In genomic region chr20:6651016-6651415, GRCh38 we compare ENCODE assay signal across 12 cellular contexts.
DNase-seq lines count a peak whose midpoint lies in the region; TF ChIP-seq lines count a peak whose summit lies in the region.
"Had no signal": no experiment of that assay in that cellular context is flagged by ENCODE, and none has a peak within 500 bp of the region (broad histone marks: within the 10 kb centered on the region; RNA-seq: fewer than 3 reads in every experiment).

No MANE protein-coding gene starts in this region.

- TF ChIP-seq POLR2A in adrenal gland (IDR thresholded peaks at IDR 0.05), result no peak

- H3K9me3 ChIP-seq in adrenal gland (replicated peaks in 1 of 3), result no peaks in the 10 kb centered on the region

- 30 to 39% (median 36%) methylated on average over 5 of the region's 5 CpGs for WGBS in adrenal gland, 4 donors

- TF ChIP-seq CTCF in adrenal gland (IDR thresholded peaks at IDR 0.05) (no peak), GM13976 (IDR thresholded peaks at IDR 0.05; ENCODE audit: borderline replicate concordance, control extremely low read depth, extremely low read depth, insufficient read depth, missing control alignments) (no peak)

- in situ Hi-C loops in GM13976 (cut with MboI; ENCODE audit: low sequenced_read_pairs, unreplicated experiment), result no loop called here

- no peaks in the 10 kb centered on the region for H3K36me3 ChIP-seq in adrenal gland (replicated peaks in 1 of 2)

- intact Hi-C loops in adrenal gland (cut with DNase I), result no loop called here

- H3K27ac ChIP-seq in adrenal gland, result no peak overlapping the region
- H3K27ac ChIP-seq: SK-N-MC had no signal

- H3K27me3 ChIP-seq in adrenal gland, result no peaks in the 10 kb centered on the region

- H3K4me3 ChIP-seq in adrenal gland, result no peak overlapping the region
- H3K4me3 ChIP-seq: K562, SK-N-MC had no signal

- peaks cover 0 to 7% of the 10 kb centered on the region in 2 donors for H3K4me1 ChIP-seq in adrenal gland (replicated peaks in 1 of 2)

- DNase-seq in AG08396 (ENCODE audit: low spot score) (peak; percentile 28), HS-27A (ENCODE audit: low read depth) (peak; percentile 41), adrenal gland (peak; percentile 67 to 90 (median 87)), kidney glomerular epithelial cell (lab: John Stamatoyannopoulos, UW) (peak; percentile 26), GM13976 (ENCODE audit: low spot score) (no peak), globus pallidus (ENCODE audit: low spot score) (no peak), NCI-H2196 (lab: John Stamatoyannopoulos, UW; ENCODE audit: unreplicated experiment) (no peak)
- DNase-seq in activated CD4-positive, alpha-beta T cell treated with anti-CD3 and anti-CD28 coated beads for 1 hour, result no peak
- DNase-seq: activated gamma-delta T cell, head of caudate nucleus had no signal

Comparison
In these comparisons a context has a peak if more than half of its experiments do, and no peak if none do; other contexts are left out.
1. DNase-seq: peak in AG08396 (single experiment), HS-27A (single experiment), adrenal gland (7 of 7) and kidney glomerular epithelial cell (single experiment); none in activated CD4-positive, alpha-beta T cell treated with anti-CD3 and anti-CD28 coated beads for 1 hour (single experiment), GM13976 (single experiment), globus pallidus (single experiment) and NCI-H2196 (single experiment).